1 cellular context compared by ENCODE assay signal in genomic region chr22:48827904-48828555, GRCh38.
TF ChIP-seq lines count a peak whose summit lies in the region.

No MANE protein-coding gene starts in this region.

TF ChIP-seq in H1, 55 proteins besides CTCF, POLR2A, EP300 and RAD21:
- TF ChIP-seq, protein P1, sequence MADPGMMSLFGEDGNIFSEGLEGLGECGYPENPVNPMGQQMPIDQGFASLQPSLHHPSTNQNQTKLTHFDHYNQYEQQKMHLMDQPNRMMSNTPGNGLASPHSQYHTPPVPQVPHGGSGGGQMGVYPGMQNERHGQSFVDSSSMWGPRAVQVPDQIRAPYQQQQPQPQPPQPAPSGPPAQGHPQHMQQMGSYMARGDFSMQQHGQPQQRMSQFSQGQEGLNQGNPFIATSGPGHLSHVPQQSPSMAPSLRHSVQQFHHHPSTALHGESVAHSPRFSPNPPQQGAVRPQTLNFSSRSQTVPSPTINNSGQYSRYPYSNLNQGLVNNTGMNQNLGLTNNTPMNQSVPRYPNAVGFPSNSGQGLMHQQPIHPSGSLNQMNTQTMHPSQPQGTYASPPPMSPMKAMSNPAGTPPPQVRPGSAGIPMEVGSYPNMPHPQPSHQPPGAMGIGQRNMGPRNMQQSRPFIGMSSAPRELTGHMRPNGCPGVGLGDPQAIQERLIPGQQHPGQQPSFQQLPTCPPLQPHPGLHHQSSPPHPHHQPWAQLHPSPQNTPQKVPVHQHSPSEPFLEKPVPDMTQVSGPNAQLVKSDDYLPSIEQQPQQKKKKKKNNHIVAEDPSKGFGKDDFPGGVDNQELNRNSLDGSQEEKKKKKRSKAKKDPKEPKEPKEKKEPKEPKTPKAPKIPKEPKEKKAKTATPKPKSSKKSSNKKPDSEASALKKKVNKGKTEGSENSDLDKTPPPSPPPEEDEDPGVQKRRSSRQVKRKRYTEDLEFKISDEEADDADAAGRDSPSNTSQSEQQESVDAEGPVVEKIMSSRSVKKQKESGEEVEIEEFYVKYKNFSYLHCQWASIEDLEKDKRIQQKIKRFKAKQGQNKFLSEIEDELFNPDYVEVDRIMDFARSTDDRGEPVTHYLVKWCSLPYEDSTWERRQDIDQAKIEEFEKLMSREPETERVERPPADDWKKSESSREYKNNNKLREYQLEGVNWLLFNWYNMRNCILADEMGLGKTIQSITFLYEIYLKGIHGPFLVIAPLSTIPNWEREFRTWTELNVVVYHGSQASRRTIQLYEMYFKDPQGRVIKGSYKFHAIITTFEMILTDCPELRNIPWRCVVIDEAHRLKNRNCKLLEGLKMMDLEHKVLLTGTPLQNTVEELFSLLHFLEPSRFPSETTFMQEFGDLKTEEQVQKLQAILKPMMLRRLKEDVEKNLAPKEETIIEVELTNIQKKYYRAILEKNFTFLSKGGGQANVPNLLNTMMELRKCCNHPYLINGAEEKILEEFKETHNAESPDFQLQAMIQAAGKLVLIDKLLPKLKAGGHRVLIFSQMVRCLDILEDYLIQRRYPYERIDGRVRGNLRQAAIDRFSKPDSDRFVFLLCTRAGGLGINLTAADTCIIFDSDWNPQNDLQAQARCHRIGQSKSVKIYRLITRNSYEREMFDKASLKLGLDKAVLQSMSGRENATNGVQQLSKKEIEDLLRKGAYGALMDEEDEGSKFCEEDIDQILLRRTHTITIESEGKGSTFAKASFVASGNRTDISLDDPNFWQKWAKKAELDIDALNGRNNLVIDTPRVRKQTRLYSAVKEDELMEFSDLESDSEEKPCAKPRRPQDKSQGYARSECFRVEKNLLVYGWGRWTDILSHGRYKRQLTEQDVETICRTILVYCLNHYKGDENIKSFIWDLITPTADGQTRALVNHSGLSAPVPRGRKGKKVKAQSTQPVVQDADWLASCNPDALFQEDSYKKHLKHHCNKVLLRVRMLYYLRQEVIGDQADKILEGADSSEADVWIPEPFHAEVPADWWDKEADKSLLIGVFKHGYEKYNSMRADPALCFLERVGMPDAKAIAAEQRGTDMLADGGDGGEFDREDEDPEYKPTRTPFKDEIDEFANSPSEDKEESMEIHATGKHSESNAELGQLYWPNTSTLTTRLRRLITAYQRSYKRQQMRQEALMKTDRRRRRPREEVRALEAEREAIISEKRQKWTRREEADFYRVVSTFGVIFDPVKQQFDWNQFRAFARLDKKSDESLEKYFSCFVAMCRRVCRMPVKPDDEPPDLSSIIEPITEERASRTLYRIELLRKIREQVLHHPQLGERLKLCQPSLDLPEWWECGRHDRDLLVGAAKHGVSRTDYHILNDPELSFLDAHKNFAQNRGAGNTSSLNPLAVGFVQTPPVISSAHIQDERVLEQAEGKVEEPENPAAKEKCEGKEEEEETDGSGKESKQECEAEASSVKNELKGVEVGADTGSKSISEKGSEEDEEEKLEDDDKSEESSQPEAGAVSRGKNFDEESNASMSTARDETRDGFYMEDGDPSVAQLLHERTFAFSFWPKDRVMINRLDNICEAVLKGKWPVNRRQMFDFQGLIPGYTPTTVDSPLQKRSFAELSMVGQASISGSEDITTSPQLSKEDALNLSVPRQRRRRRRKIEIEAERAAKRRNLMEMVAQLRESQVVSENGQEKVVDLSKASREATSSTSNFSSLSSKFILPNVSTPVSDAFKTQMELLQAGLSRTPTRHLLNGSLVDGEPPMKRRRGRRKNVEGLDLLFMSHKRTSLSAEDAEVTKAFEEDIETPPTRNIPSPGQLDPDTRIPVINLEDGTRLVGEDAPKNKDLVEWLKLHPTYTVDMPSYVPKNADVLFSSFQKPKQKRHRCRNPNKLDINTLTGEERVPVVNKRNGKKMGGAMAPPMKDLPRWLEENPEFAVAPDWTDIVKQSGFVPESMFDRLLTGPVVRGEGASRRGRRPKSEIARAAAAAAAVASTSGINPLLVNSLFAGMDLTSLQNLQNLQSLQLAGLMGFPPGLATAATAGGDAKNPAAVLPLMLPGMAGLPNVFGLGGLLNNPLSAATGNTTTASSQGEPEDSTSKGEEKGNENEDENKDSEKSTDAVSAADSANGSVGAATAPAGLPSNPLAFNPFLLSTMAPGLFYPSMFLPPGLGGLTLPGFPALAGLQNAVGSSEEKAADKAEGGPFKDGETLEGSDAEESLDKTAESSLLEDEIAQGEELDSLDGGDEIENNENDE (IDR thresholded peaks at IDR 0.05; ENCODE audit: insufficient replicate concordance, low read length) = no peak
- no peak for TF ChIP-seq MAX (IDR thresholded peaks at IDR 0.05)
- no peak for TF ChIP-seq SIX5 (IDR thresholded peaks at IDR 0.05; ENCODE audit: low read depth, low read length)
- TF ChIP-seq ATF2 (IDR thresholded peaks at IDR 0.05; ENCODE audit: low read length) = no peak
- TF ChIP-seq JUN (IDR thresholded peaks at IDR 0.05; ENCODE audit: low read depth, low read length) = no peak
- TF ChIP-seq GABPA (IDR thresholded peaks at IDR 0.05; ENCODE audit: borderline replicate concordance, insufficient read depth, low read length) = no peak
- TF ChIP-seq SAP30 (IDR thresholded peaks at IDR 0.05; ENCODE audit: insufficient read depth, insufficient replicate concordance, low read length) = no peak
- no peak for TF ChIP-seq ASH2L (IDR thresholded peaks at IDR 0.05; ENCODE audit: low read length)
- TF ChIP-seq HDAC6 (IDR thresholded peaks at IDR 0.05; ENCODE audit: low read depth, low read length) = no peak
- no peak for TF ChIP-seq BCL11A (IDR thresholded peaks at IDR 0.05; ENCODE audit: low read depth in 2 of 2, low read length in 2 of 2)
- TF ChIP-seq JUND (IDR thresholded peaks at IDR 0.05; ENCODE audit: low read length) = no peak
- TF ChIP-seq SIRT6 (IDR thresholded peaks at IDR 0.05; ENCODE audit: low read length) = no peak
